Comparison of ENCODE assay signal across 8 cellular contexts in genomic region chr20:25090492-25091429, GRCh38. TPM values are rescaled to one million over a fixed set of nuclear protein-coding genes. Genes with fewer than 3 reads are reported as not detected.
A peak's percentile ranks its signal among the peaks of the same experiment; 100 is the strongest.
DNase-seq lines count a peak whose midpoint lies in the region; ATAC-seq and TF ChIP-seq lines count a peak whose summit lies in the region.

No MANE protein-coding gene starts in this region.

- H3K36me3 ChIP-seq in MM.1S (replicated peaks; ENCODE audit: insufficient read depth, low read length) (no peaks in the 10 kb centered on the region), lower lobe of right lung (no peaks in the 10 kb centered on the region), WERI-Rb-1 (no peaks in the 10 kb centered on the region)

- 0 out of 2 replicates have a peak, but pooled peaks cover 4% of the 10 kb centered on the region for H3F3A ChIP-seq in MM.1S (ENCODE audit: insufficient read depth, low read length)

- no peaks in the 10 kb centered on the region for H3K9me2 ChIP-seq in MM.1S (replicated peaks; ENCODE audit: insufficient read depth, low read length)

- no peaks in the 10 kb centered on the region for H3K9me3 ChIP-seq in MM.1S (replicated peaks; ENCODE audit: insufficient read depth, low read length)
- H3K9me3 ChIP-seq in lower lobe of right lung = no peaks in the 10 kb centered on the region
- no peaks in the 10 kb centered on the region for H3K9me3 ChIP-seq in WERI-Rb-1 (ENCODE audit: severe bottlenecking)

- no peak overlapping the region for H3K9ac ChIP-seq in MM.1S (ENCODE audit: low read length)

- DNase-seq in MM.1S = peak; percentile 82
- DNase-seq in activated CD4-positive, alpha-beta T cell treated with anti-CD3 and anti-CD28 coated beads for 4 hours = peak; percentile 34 to 47
- DNase-seq in lower lobe of right lung = no peak
- no peak for DNase-seq in AG20443 (ENCODE audit: low spot score)
- DNase-seq in left lobe of liver (ENCODE audit: low spot score) = no peak
- no peak for DNase-seq in WERI-Rb-1
- no peak for DNase-seq in SIG-M5 (lab: John Stamatoyannopoulos, UW)

- intact Hi-C loops in lower lobe of right lung (cut with DNase I) = no loop called here

- no peaks in the 10 kb centered on the region for H4K20me1 ChIP-seq in MM.1S (ENCODE audit: insufficient read depth, low read length)

- H3K27me3 ChIP-seq in MM.1S (replicated peaks; ENCODE audit: insufficient read depth, low read length) = no peaks in the 10 kb centered on the region
- H3K27me3 ChIP-seq in lower lobe of right lung (ENCODE audit: low read depth) = peaks cover 29% of the 10 kb centered on the region
- H3K27me3 ChIP-seq in WERI-Rb-1 (ENCODE audit: insufficient read depth, low read depth, severe bottlenecking) = no peaks in the 10 kb centered on the region

- H3K4me3 ChIP-seq in MM.1S (ENCODE audit: low read length) (no peak overlapping the region), lower lobe of right lung (no peak overlapping the region), WERI-Rb-1 (ENCODE audit: low read depth, low read length) (no peak overlapping the region)

- H3K27ac ChIP-seq in MM.1S (ENCODE audit: low read length) = peak overlapping the region; percentile 28; the same call in 1 of the 2 replicates
- no peak overlapping the region for H3K27ac ChIP-seq in lower lobe of right lung
- no peak overlapping the region for H3K27ac ChIP-seq in WERI-Rb-1

- TF ChIP-seq CTCF in MM.1S (IDR thresholded peaks at IDR 0.05; ENCODE audit: low read length) (no peak), lower lobe of right lung (IDR thresholded peaks at IDR 0.05) (no peak), WERI-Rb-1 (IDR thresholded peaks at IDR 0.05; ENCODE audit: low read depth, low read length) (no peak)

- H3K4me1 ChIP-seq in MM.1S (ENCODE audit: low read length) = peaks cover 7% of the 10 kb centered on the region; the same call in 1 of the 2 replicates
- H3K4me1 ChIP-seq in lower lobe of right lung = no peaks in the 10 kb centered on the region

- H3K79me2 ChIP-seq in MM.1S (ENCODE audit: low read length) = no peaks in the 10 kb centered on the region

- H3K4me2 ChIP-seq in MM.1S (ENCODE audit: low read depth, low read length) = peak overlapping the region; percentile 28; the same call in 1 of the 2 replicates

- H2AFZ ChIP-seq in MM.1S (ENCODE audit: low read length) = peak overlapping the region; percentile 27; the same call in 1 of the 2 replicates

- peak; percentile 77 for ATAC-seq in GM19043 (IDR thresholded peaks at IDR 0.05; ENCODE audit: low read depth, unreplicated experiment)
- ATAC-seq in lower lobe of right lung = peak; percentile 45 to 78
- ATAC-seq in left lobe of liver = no peak

RNA-seq across cellular contexts. Expression of gene VSX1, which starts 8.8 kb away (rescaled TPM):
- total RNA-seq in lower lobe of right lung (not detected), left lobe of liver (0.18 TPM)

RNA-seq across cellular contexts. Expression of gene ACSS1, which starts 32.8 kb away (rescaled TPM):
- total RNA-seq in lower lobe of right lung (41.8 TPM), left lobe of liver (9.9 TPM)

Comparison
In these comparisons a context has a peak if more than half of its experiments do, and no peak if none do; other contexts are left out.
1. DNase-seq: peak in MM.1S (single experiment) and activated CD4-positive, alpha-beta T cell treated with anti-CD3 and anti-CD28 coated beads for 4 hours (2 of 2); none in lower lobe of right lung (single experiment), AG20443 (single experiment), left lobe of liver (single experiment), WERI-Rb-1 (single experiment) and SIG-M5 (single experiment).